23 cellular contexts compared by ENCODE assay signal in genomic region chr13:43985437-43986051, GRCh38.
A peak's percentile ranks its signal among the peaks of the same experiment; 100 is the strongest.
DNase-seq lines count a peak whose midpoint lies in the region; ATAC-seq, FAIRE-seq and TF ChIP-seq lines count a peak whose summit lies in the region.
"Had no signal": no experiment of that assay in that cellular context is flagged by ENCODE, and none has a peak within 500 bp of the region (broad histone marks: within the 10 kb centered on the region; RNA-seq: fewer than 3 reads in every experiment).

No MANE protein-coding gene starts in this region.

- no peak overlapping the region for H3K27ac Mint-ChIP-seq in Calu3 (ENCODE audit: unreplicated experiment)
- H3K27ac Mint-ChIP-seq: activated naive CD8-positive, alpha-beta T cell; activated T-cell treated with anti-CD3 and anti-CD28 coated beads, Interleukin-2, amount 50 U/mL, for 72 hours; T-helper 2 cell treated with Interferon-gamma antibody and Interleukin-4, amounts not matched to agents 5 μg/mL and 100 μg/mL, for 36 hours had no signal

- FAIRE-seq in pancreas (lab: Jason Lieb, UNC): no peak

- H3K36me3 ChIP-seq in pancreas: no peaks in the 10 kb centered on the region
- H3K36me3 ChIP-seq: brain microvascular endothelial cell had no signal

- no peaks in the 10 kb centered on the region for H3K27me3 ChIP-seq in pancreas
- H3K27me3 ChIP-seq: brain microvascular endothelial cell, foreskin keratinocyte had no signal

- intact Hi-C loops in Right ventricle myocardium superior (cut with DNase I) (loop anchor here (10.0 kb wide), 1 partner anchor 71 kb away; no protein-coding TSS in a partner anchor), pancreas (cut with DNase I) (no loop called here), Calu3 (cut with micrococcal nuclease; ENCODE audit: unreplicated experiment) (no loop called here)

- 13% methylated on average over 5 of the region's 5 CpGs for WGBS in pancreas, 2 donors

- no peaks in the 10 kb centered on the region for H3K4me1 ChIP-seq in pancreas
- H3K4me1 ChIP-seq: foreskin keratinocyte had no signal

- no peak overlapping the region for H3K27ac ChIP-seq in pancreas
- H3K27ac ChIP-seq: brain microvascular endothelial cell, foreskin keratinocyte, KMS-11 had no signal

- H3K9me3 ChIP-seq in pancreas: no peaks in the 10 kb centered on the region

- TF ChIP-seq CTCF in pancreas (IDR thresholded peaks at IDR 0.05) (no peak), Calu3 (IDR thresholded peaks at IDR 0.05; ENCODE audit: unreplicated experiment) (no peak)

- H3K4me3 Mint-ChIP-seq in Calu3 (ENCODE audit: low read depth, unreplicated experiment): no peak overlapping the region
- H3K4me3 Mint-ChIP-seq: activated naive CD8-positive, alpha-beta T cell; activated T-cell treated with anti-CD3 and anti-CD28 coated beads, Interleukin-2, amount 50 U/mL, for 72 hours; CD8-positive, alpha-beta memory T cell; T-helper 2 cell treated with Interferon-gamma antibody and Interleukin-4, amounts not matched to agents 5 μg/mL and 100 μg/mL, for 36 hours had no signal

- H3K4me3 ChIP-seq in pancreas: no peak overlapping the region

- no peaks in the 10 kb centered on the region for H3K36me3 Mint-ChIP-seq in Calu3 (ENCODE audit: insufficient read depth, unreplicated experiment)
- H3K36me3 Mint-ChIP-seq: activated naive CD8-positive, alpha-beta T cell; CD8-positive, alpha-beta memory T cell had no signal

- H3K4me1 Mint-ChIP-seq in Calu3 (ENCODE audit: low read depth, unreplicated experiment): no peaks in the 10 kb centered on the region
- H3K4me1 Mint-ChIP-seq: CD8-positive, alpha-beta memory T cell had no signal

- DNase-seq in NCI-H1105 (lab: John Stamatoyannopoulos, UW) (peak; percentile 23), NCI-H2227 (lab: John Stamatoyannopoulos, UW; ENCODE audit: unreplicated experiment) (peak; percentile 31), Right ventricle myocardium superior (no peak), pancreas (no peak), Calu3 (no peak), cerebellar nuclear complex (lab: John Stamatoyannopoulos, UW) (no peak)
- DNase-seq: activated CD4-positive, CD25-positive, alpha-beta regulatory T cell; activated CD8-positive, alpha-beta memory T cell treated with anti-CD3 and anti-CD28 coated beads for 24 hours; activated T-cell treated with anti-CD3 and anti-CD28 coated beads, Interleukin-2, amount 50 U/mL, for 72 hours; brain microvascular endothelial cell; CD8-positive, alpha-beta memory T cell; EL; foreskin keratinocyte; HCEC 1CT; left colon; NCI-H1048; NCI-H524 treated with DMSO at 0.1 percent for 48 hours; PC-3 had no signal

- no peaks in the 10 kb centered on the region for H3K9me3 Mint-ChIP-seq in Calu3 (ENCODE audit: low read depth, unreplicated experiment)
- H3K9me3 Mint-ChIP-seq: activated T-cell treated with anti-CD3 and anti-CD28 coated beads, Interleukin-2, amount 50 U/mL, for 72 hours; CD8-positive, alpha-beta memory T cell; T-helper 2 cell treated with Interferon-gamma antibody and Interleukin-4, amounts not matched to agents 5 μg/mL and 100 μg/mL, for 36 hours had no signal

- BruUV-seq in Calu3 (replicated peaks; lab: Mats Ljungman, UMichigan): no TSS peak

- ATAC-seq in Right ventricle myocardium superior (ENCODE audit: poor library complexity) (peak; percentile 23), pancreas (peak; percentile 38 to 80 (median 72)), GM21825 (IDR thresholded peaks at IDR 0.05; ENCODE audit: unreplicated experiment) (no peak), HG03457 (IDR thresholded peaks at IDR 0.05; ENCODE audit: unreplicated experiment) (no peak)
- ATAC-seq: activated T-cell treated with anti-CD3 and anti-CD28 coated beads, Interleukin-2, amount 50 U/mL, for 72 hours; foreskin keratinocyte; left colon; PC-3 had no signal

- CTCF ChIA-PET in Calu3 (lab: Charles Lee): no interaction called here

- H3K27me3 Mint-ChIP-seq in Calu3 (ENCODE audit: unreplicated experiment): no peaks in the 10 kb centered on the region
- H3K27me3 Mint-ChIP-seq: activated naive CD8-positive, alpha-beta T cell had no signal

Comparison
In these comparisons a context has a peak if more than half of its experiments do, and no peak if none do; other contexts are left out.
1. DNase-seq: peak in NCI-H1105 (single experiment) and NCI-H2227 (single experiment); none in Right ventricle myocardium superior (single experiment), pancreas (0 of 6), Calu3 (single experiment) and cerebellar nuclear complex (0 of 2).
2. ATAC-seq: peak in Right ventricle myocardium superior (single experiment) and pancreas (4 of 4); none in GM21825 (single experiment) and HG03457 (single experiment).